12 cellular contexts compared by ENCODE assay signal in genomic region chr3:145272684-145273083, GRCh38.
"Had no signal": no experiment of that assay in that cellular context is flagged by ENCODE, and none has a peak within 500 bp of the region (broad histone marks: within the 10 kb centered on the region; RNA-seq: fewer than 3 reads in every experiment).

No MANE protein-coding gene starts in this region.

- H3K9me3 ChIP-seq: pancreas had no signal

- DNase-seq: activated CD4-positive, alpha-beta T cell treated with anti-CD3 and anti-CD28 coated beads, Interleukin-2, amount 50 U/mL, for 4 hours; activated naive CD4-positive, alpha-beta T cell treated with anti-CD3 and anti-CD28 coated beads, Interleukin-2, amount 50 U/mL, for 16 hours; activated T-cell treated with anti-CD3 and anti-CD28 coated beads, Interleukin-2, amount 50 U/mL, for 1 hour; amniotic stem cell; brain microvascular endothelial cell; cerebellar nuclear complex; dorsolateral prefrontal cortex; islet precursor cell; pancreas; small intestine; tibial artery had no signal

- H3K36me3 ChIP-seq: brain microvascular endothelial cell, esophagus muscularis mucosa, pancreas, tibial artery had no signal

- H3K4me1 ChIP-seq: esophagus muscularis mucosa, pancreas, tibial artery had no signal

- H3K27me3 ChIP-seq: brain microvascular endothelial cell, dorsolateral prefrontal cortex, esophagus muscularis mucosa, pancreas, tibial artery had no signal

- H3K4me3 ChIP-seq: dorsolateral prefrontal cortex, esophagus muscularis mucosa, pancreas, tibial artery had no signal

- H3K27ac ChIP-seq: brain microvascular endothelial cell, dorsolateral prefrontal cortex, esophagus muscularis mucosa, pancreas, tibial artery had no signal
